ENCODE assay signal across 20 cellular contexts in genomic region chr2:96961551-96961950, GRCh38. TPM values are rescaled to one million over a fixed set of nuclear protein-coding genes. Genes with fewer than 3 reads are reported as not detected.
DNase-seq lines count a peak whose midpoint lies in the region; ATAC-seq and TF ChIP-seq lines count a peak whose summit lies in the region.
"Had no signal": no experiment of that assay in that cellular context is flagged by ENCODE, and none has a peak within 500 bp of the region (broad histone marks: within the 10 kb centered on the region; RNA-seq: fewer than 3 reads in every experiment).

No MANE protein-coding gene starts in this region.

- no peaks in the 10 kb centered on the region for H3K27me3 ChIP-seq in BLaER1
- no peaks in the 10 kb centered on the region for H3K27me3 ChIP-seq in naive thymus-derived CD4-positive, alpha-beta T cell (ENCODE audit: control insufficient read depth in 2 of 2, insufficient read depth in 2 of 2, low read length in 2 of 2)

- no TSS peak for BruUV-seq in OCI-LY7 (replicated peaks; lab: Mats Ljungman, UMichigan)

- no peaks in the 10 kb centered on the region for H3K36me3 ChIP-seq in BLaER1
- no peaks in the 10 kb centered on the region for H3K36me3 ChIP-seq in naive thymus-derived CD4-positive, alpha-beta T cell (ENCODE audit: control insufficient read depth in 2 of 3, insufficient read depth in 3 of 3, low read length in 3 of 3)
- H3K36me3 ChIP-seq in OCI-LY7 (ENCODE audit: insufficient read depth, low read length), result no peaks in the 10 kb centered on the region
- H3K36me3 ChIP-seq: left ventricle myocardium inferior had no signal

- H3K9ac ChIP-seq in BLaER1, result peak overlapping the region; percentile 16; the same call in 1 of the 2 replicates
- H3K9ac ChIP-seq: KMS-11 had no signal

- H3K4me2 ChIP-seq in BLaER1 (peak overlapping the region; percentile 92), OCI-LY7 (ENCODE audit: low read length) (no peak overlapping the region)
- H3K4me2 ChIP-seq: KMS-11, smooth muscle cell had no signal

- H3K4me3 Mint-ChIP-seq in CD14-positive monocyte, result no peak overlapping the region
- H3K4me3 Mint-ChIP-seq in naive thymus-derived CD4-positive, alpha-beta T cell, result peak overlapping the region in 9 of 10 donors; percentile 60 to 84 (median 76)

- ATAC-seq in naive thymus-derived CD4-positive, alpha-beta T cell, result no peak

- H2AFZ ChIP-seq in OCI-LY7 (ENCODE audit: low read length), result no peak overlapping the region

- intact Hi-C loops in CD14-positive monocyte (cut with micrococcal nuclease) (no loop called here), OCI-LY7 (cut with micrococcal nuclease; ENCODE audit: unreplicated experiment) (loop anchor here (5.0 kb wide), 1 partner anchor 151 kb away; the partner anchor contains the start of gene ANKRD36)
- intact Hi-C loops in naive thymus-derived CD4-positive, alpha-beta T cell (cut with micrococcal nuclease), result loop anchor here (5.0 to 10.0 kb wide), 6 partner anchors 324 to 814 kb away; partner anchors contain the start of genes KANSL3 (in 2 of the 2), CIAO1 (in 1 of the 2), DUSP2 (in 1 of the 2) and ITPRIPL1 (in 1 of the 2)

- H3K4me1 Mint-ChIP-seq in CD14-positive monocyte, result peaks cover 8% of the 10 kb centered on the region
- peaks cover 42 to 69% (median 65%) of the 10 kb centered on the region in 7 donors for H3K4me1 Mint-ChIP-seq in naive thymus-derived CD4-positive, alpha-beta T cell

- H3K79me2 ChIP-seq in OCI-LY7 (ENCODE audit: insufficient read depth, low read depth, low read length), result no peaks in the 10 kb centered on the region

- H3K36me3 Mint-ChIP-seq in CD14-positive monocyte, result no peaks in the 10 kb centered on the region
- H3K36me3 Mint-ChIP-seq in naive thymus-derived CD4-positive, alpha-beta T cell, result peaks cover 0 to 1% (median 0%) of the 10 kb centered on the region in 5 donors

- H4K20me1 ChIP-seq in BLaER1 (no peaks in the 10 kb centered on the region), OCI-LY7 (ENCODE audit: insufficient read depth, low read length) (no peaks in the 10 kb centered on the region)

- H3K4me1 ChIP-seq in BLaER1, result peaks cover 75% of the 10 kb centered on the region
- H3K4me1 ChIP-seq in naive thymus-derived CD4-positive, alpha-beta T cell (ENCODE audit: control insufficient read depth in 2 of 2, insufficient read depth in 2 of 2, low read length in 2 of 2), result peaks cover 43 to 56% of the 10 kb centered on the region in 2 donors
- peaks cover 24% of the 10 kb centered on the region for H3K4me1 ChIP-seq in OCI-LY7 (ENCODE audit: insufficient read depth, low read length, poor library complexity, severe bottlenecking)

- DNase-seq in CD14-positive monocyte (ENCODE audit: low spot score), result peak; percentile 16
- no peak for DNase-seq in naive thymus-derived CD4-positive, alpha-beta T cell
- no peak for DNase-seq in RKO (ENCODE audit: low spot score)
- no peak for DNase-seq in OCI-LY7 (ENCODE audit: low spot score)
- DNase-seq in cerebellum (ENCODE audit: low spot score), result no peak
- DNase-seq: activated CD8-positive, alpha-beta memory T cell treated with anti-CD3 and anti-CD28 coated beads, Interleukin-2, amount 50 U/mL, for 4 hours; left ventricle myocardium inferior; mesendoderm; NCI-H2081; NCI-H226; NCI-H774; occipital lobe; stimulated activated CD4-positive, alpha-beta T cell treated with anti-CD3 and anti-CD28 coated beads, Interleukin-2, amount 100 ng/mL, for 48 hours; substantia nigra had no signal

- H3K27ac Mint-ChIP-seq in CD14-positive monocyte, result no peak overlapping the region
- peak overlapping the region; percentile 2 to 99 (median 96) for H3K27ac Mint-ChIP-seq in naive thymus-derived CD4-positive, alpha-beta T cell

- peaks cover 7 to 16% (median 12%) of the 10 kb centered on the region in 3 donors for H3K27me3 Mint-ChIP-seq in CD14-positive monocyte (ENCODE audit: low read depth in 3 of 3)
- H3K27me3 Mint-ChIP-seq in naive thymus-derived CD4-positive, alpha-beta T cell, result peaks cover 0 to 2% (median 0%) of the 10 kb centered on the region in 5 donors

- POLR2A ChIA-PET in naive thymus-derived CD4-positive, alpha-beta T cell (lab: Charles Lee), result interaction anchor here (0.7 to 3.5 kb wide), 14 partner anchors 11 to 815 kb away, joined by 3 to 50 read pairs (median 3); partner anchors contain the start of genes ANKRD39 and ARID5A
- POLR2A ChIA-PET in OCI-LY7 (lab: Charles Lee), result interaction anchor here (0.5 to 0.6 kb wide), 2 partner anchors 106 to 394 kb away, joined by 3 read pairs; no protein-coding TSS in a partner anchor

- H3K9me2 ChIP-seq in OCI-LY7 (ENCODE audit: insufficient read depth, low read length), result no peaks in the 10 kb centered on the region

- TF ChIP-seq CTCF in CD14-positive monocyte (IDR thresholded peaks at IDR 0.05) (no peak), VCaP (conservative IDR thresholded peaks at IDR 0.05) (no peak), OCI-LY7 (conservative IDR thresholded peaks at IDR 0.05; ENCODE audit: low read length) (no peak)

- H3K4me3 ChIP-seq in BLaER1 (no peak overlapping the region), OCI-LY7 (ENCODE audit: low read depth, low read length, poor library complexity, severe bottlenecking) (no peak overlapping the region)
- H3K4me3 ChIP-seq in naive thymus-derived CD4-positive, alpha-beta T cell (ENCODE audit: low read length), result peak overlapping the region; percentile 14
- H3K4me3 ChIP-seq: left ventricle myocardium inferior, smooth muscle cell had no signal

- H3K27ac ChIP-seq in BLaER1 (peak overlapping the region; percentile 64), VCaP (peak overlapping the region; percentile 90), OCI-LY7 (ENCODE audit: low read depth, low read length, poor library complexity, severe bottlenecking) (no peak overlapping the region)
- peak overlapping the region; percentile 73 for H3K27ac ChIP-seq in naive thymus-derived CD4-positive, alpha-beta T cell (ENCODE audit: low read depth, low read length)
- H3K27ac ChIP-seq: C4-2B, KMS-11, left ventricle myocardium inferior had no signal

- CTCF ChIA-PET in naive thymus-derived CD4-positive, alpha-beta T cell (lab: Charles Lee), result interaction anchor here (0.7 to 3.5 kb wide), 11 partner anchors 8 to 220 kb away, joined by 3 to 58 read pairs (median 4); partner anchors contain the start of genes ANKRD36 and ANKRD39
- CTCF ChIA-PET in OCI-LY7 (lab: Charles Lee; ENCODE audit: unreplicated experiment), result interaction anchor here (1.0 kb wide), 1 partner anchor 104 kb away, joined by 3 read pairs; the partner anchor contains the start of gene ANKRD39

- peaks cover 0 to 2% (median 0%) of the 10 kb centered on the region in 7 donors for H3K9me3 Mint-ChIP-seq in CD14-positive monocyte
- peaks cover 0 to 6% (median 0%) of the 10 kb centered on the region in 11 donors for H3K9me3 Mint-ChIP-seq in naive thymus-derived CD4-positive, alpha-beta T cell

- no peaks in the 10 kb centered on the region for H3K9me3 ChIP-seq in BLaER1
- no peaks in the 10 kb centered on the region for H3K9me3 ChIP-seq in naive thymus-derived CD4-positive, alpha-beta T cell (ENCODE audit: control insufficient read depth in 2 of 3, low read length in 3 of 3)
- H3K9me3 ChIP-seq in OCI-LY7 (ENCODE audit: low read length), result no peaks in the 10 kb centered on the region
- H3K9me3 ChIP-seq: left ventricle myocardium inferior had no signal

RNA-seq across cellular contexts. Expression of gene FAM178B, which starts 24.8 kb away (rescaled TPM):
- not detected for polyA plus RNA-seq in CD14-positive monocyte
- 1 to 10 TPM in 2 of 5 experiments, under 1 TPM in 2, not detected in 1; 0.97 to 2.1 (median 1.1) TPM for total RNA-seq in naive thymus-derived CD4-positive, alpha-beta T cell
- polyA plus RNA-seq in naive thymus-derived CD4-positive, alpha-beta T cell, result under 1 TPM; 0.49 to 0.97 TPM
- not detected in 2 replicates for total RNA-seq in OCI-LY7 (2014; rRNA removed; shearing (Covaris generic))
- not detected in 2 replicates for total RNA-seq in OCI-LY7 (2022)
- 0.45 TPM for total RNA-seq in cerebellum
- total RNA-seq: occipital lobe, renal cortical epithelial cell had no signal

Comparison
In these comparisons a context has a peak if more than half of its experiments do, and no peak if none do; other contexts are left out.
1. H3K27ac Mint-ChIP-seq: peak in naive thymus-derived CD4-positive, alpha-beta T cell (9 of 9); none in CD14-positive monocyte (0 of 7).
2. H3K4me3 Mint-ChIP-seq: peak in naive thymus-derived CD4-positive, alpha-beta T cell (9 of 10); none in CD14-positive monocyte (0 of 2).
3. intact Hi-C loops: an anchor here in naive thymus-derived CD4-positive, alpha-beta T cell (5.0 to 10.0 kb wide) and OCI-LY7 (5.0 kb wide); none called in CD14-positive monocyte.